In genomic region chr18:27540126-27540525, GRCh38 we compare ENCODE assay signal across 29 cellular contexts.
DNase-seq lines count a peak whose midpoint lies in the region; ATAC-seq and TF ChIP-seq lines count a peak whose summit lies in the region.
"Had no signal": no experiment of that assay in that cellular context is flagged by ENCODE, and none has a peak within 500 bp of the region (broad histone marks: within the 10 kb centered on the region; RNA-seq: fewer than 3 reads in every experiment).

No MANE protein-coding gene starts in this region.

- no peak overlapping the region for H2BK5ac ChIP-seq in mesenchymal stem cell (ENCODE audit: low read depth, low read length, poor library complexity, severe bottlenecking)

- H2BK12ac ChIP-seq in mesenchymal stem cell (ENCODE audit: low read length in 2 of 2) = no peak overlapping the region

- no peak overlapping the region for H2AK5ac ChIP-seq in mesenchymal stem cell (ENCODE audit: low read length, severe bottlenecking)

- H2BK120ac ChIP-seq in mesenchymal stem cell (ENCODE audit: low read depth, low read length) = no peak overlapping the region

- no peak overlapping the region for H3K23ac ChIP-seq in mesenchymal stem cell (ENCODE audit: low read length in 2 of 2)

- no peak overlapping the region for H4K8ac ChIP-seq in mesenchymal stem cell (ENCODE audit: low read length)

- no peak overlapping the region for H3K14ac ChIP-seq in mesenchymal stem cell (ENCODE audit: low read length in 2 of 2)

- CTCF ChIA-PET in MCF 10A (lab: Yijun Ruan, JAX) = interaction anchor here (0.8 to 1.2 kb wide), 2 partner anchors 40 to 177 kb away, joined by 3 read pairs; no protein-coding TSS in a partner anchor

- H3K9me3 Mint-ChIP-seq in MCF 10A (ENCODE audit: unreplicated experiment) = no peaks in the 10 kb centered on the region
- H3K9me3 Mint-ChIP-seq: activated CD4-positive, alpha-beta memory T cell treated with anti-CD3 and anti-CD28 coated beads, Interleukin-2, amount 10 ng/mL, durations not matched to agents 7 days and 5 days; brain had no signal

- peak; percentile 13 for DNase-seq in H7
- DNase-seq in epithelial cell of proximal tubule (ENCODE audit: low read depth) = peak; percentile 36
- no peak for DNase-seq in mesenchymal stem cell
- peak; percentile 37 for DNase-seq in retina
- no peak for DNase-seq in MCF 10A (ENCODE audit: unreplicated experiment)
- DNase-seq in head of caudate nucleus = no peak
- DNase-seq: activated CD4-positive, alpha-beta memory T cell treated with anti-CD3 and anti-CD28 coated beads, Interleukin-2, amount 10 ng/mL, durations not matched to agents 7 days and 5 days; activated CD4-positive, alpha-beta T cell treated with anti-CD3 and anti-CD28 coated beads for 1 hour; activated CD8-positive, alpha-beta memory T cell treated with anti-CD3 and anti-CD28 coated beads, Interleukin-2, amount 50 U/mL, for 4 hours; activated naive CD4-positive, alpha-beta T cell; CD8-positive, alpha-beta T cell; cerebellar nuclear complex; hippocampal formation; left ventricle myocardium superior; NCI-H1048; NCI-H187; NCI-H2171 treated with DMSO at 0.1 percent for 48 hours; NCI-H510A; right cardiac atrium; SIG-M5; stimulated activated CD8-positive, alpha-beta memory T cell treated with anti-CD3 and anti-CD28 coated beads, Interleukin-4, amount 100 ng/mL, for 48 hours; stimulated activated naive CD8-positive, alpha-beta T cell treated with anti-CD3 and anti-CD28 coated beads, Interleukin-15, amount 100 ng/mL, for 72 hours; thyroid gland had no signal

- H3K4ac ChIP-seq in mesenchymal stem cell (ENCODE audit: low read depth in 1 of 2, low read length in 2 of 2) = no peak overlapping the region

- H3K9ac ChIP-seq in mesenchymal stem cell (ENCODE audit: low read length) = no peak overlapping the region

- H2AFZ ChIP-seq in mesenchymal stem cell (ENCODE audit: low read depth, low read length) = no peak overlapping the region

- no peak overlapping the region for H3K4me2 ChIP-seq in mesenchymal stem cell (ENCODE audit: low read length, poor library complexity, severe bottlenecking)

- H3K4me3 ChIP-seq in H7 (ENCODE audit: insufficient read depth, low read depth, low read length) (no peak overlapping the region), epithelial cell of proximal tubule (ENCODE audit: low read depth, low read length) (no peak overlapping the region), mesenchymal stem cell (ENCODE audit: insufficient read depth in 1 of 2, low read depth in 1 of 2, low read length in 2 of 2) (no peak overlapping the region)
- H3K4me3 ChIP-seq: thyroid gland had no signal

- no peaks in the 10 kb centered on the region for H3K36me3 Mint-ChIP-seq in MCF 10A (ENCODE audit: insufficient read depth, unreplicated experiment)
- H3K36me3 Mint-ChIP-seq: brain; CD8-positive, alpha-beta T cell; IgD-negative memory B cell had no signal

- peaks cover 3% of the 10 kb centered on the region for H3K4me1 ChIP-seq in mesenchymal stem cell (ENCODE audit: control insufficient read depth, insufficient read depth, low read depth, low read length)
- H3K4me1 ChIP-seq: thyroid gland had no signal

- no peak overlapping the region for H2BK15ac ChIP-seq in mesenchymal stem cell (ENCODE audit: low read depth, poor library complexity, severe bottlenecking)

- 0% methylated on average over 5 of the region's 6 CpGs for WGBS in mesenchymal stem cell

- H3K9me3 ChIP-seq in mesenchymal stem cell (ENCODE audit: control insufficient read depth, low read length) = no peaks in the 10 kb centered on the region
- H3K9me3 ChIP-seq: thyroid gland had no signal

- no peak overlapping the region for H4K91ac ChIP-seq in mesenchymal stem cell (ENCODE audit: low read length)

- no peaks in the 10 kb centered on the region for H3K4me1 Mint-ChIP-seq in MCF 10A (ENCODE audit: insufficient read depth, unreplicated experiment)
- H3K4me1 Mint-ChIP-seq: activated CD4-positive, alpha-beta memory T cell treated with anti-CD3 and anti-CD28 coated beads, Interleukin-2, amount 10 ng/mL, durations not matched to agents 7 days and 5 days; B cell; IgD-negative memory B cell; stimulated activated naive CD8-positive, alpha-beta T cell treated with anti-CD3 and anti-CD28 coated beads, Interleukin-15, amount 100 ng/mL, for 72 hours had no signal

- no peak for TF ChIP-seq CTCF in epithelial cell of proximal tubule (conservative IDR thresholded peaks at IDR 0.05; ENCODE audit: low read depth, low read length)
- TF ChIP-seq CTCF in MCF 10A (IDR thresholded peaks at IDR 0.05; ENCODE audit: unreplicated experiment) = no peak

- POLR2A ChIA-PET in MCF 10A (lab: Yijun Ruan, JAX) = interaction anchor here (0.7 kb wide), 1 partner anchor 127 kb away, joined by 3 read pairs; no protein-coding TSS in a partner anchor

- H3K27me3 ChIP-seq in H7 (ENCODE audit: control insufficient read depth, insufficient read depth, low read length) = no peaks in the 10 kb centered on the region
- no peaks in the 10 kb centered on the region for H3K27me3 ChIP-seq in mesenchymal stem cell (ENCODE audit: control insufficient read depth in 1 of 2, insufficient read depth in 1 of 2, low read length in 2 of 2)
- H3K27me3 ChIP-seq: thyroid gland had no signal

- intact Hi-C loops in MCF 10A (cut with micrococcal nuclease) = no loop called here
- intact Hi-C loops in head of caudate nucleus (cut with DNase I) = no loop called here

- peaks cover 19% of the 10 kb centered on the region for H3K27me3 Mint-ChIP-seq in MCF 10A (ENCODE audit: insufficient read depth, unreplicated experiment)
- H3K27me3 Mint-ChIP-seq: activated CD4-positive, alpha-beta memory T cell treated with anti-CD3 and anti-CD28 coated beads, Interleukin-2, amount 10 ng/mL, durations not matched to agents 7 days and 5 days; B cell; brain; IgD-negative memory B cell; stimulated activated naive CD8-positive, alpha-beta T cell treated with anti-CD3 and anti-CD28 coated beads, Interleukin-15, amount 100 ng/mL, for 72 hours had no signal

- H3K4me3 Mint-ChIP-seq in MCF 10A (ENCODE audit: unreplicated experiment) = no peak overlapping the region
- H3K4me3 Mint-ChIP-seq: activated CD4-positive, alpha-beta memory T cell treated with anti-CD3 and anti-CD28 coated beads, Interleukin-2, amount 10 ng/mL, durations not matched to agents 7 days and 5 days; B cell; CD8-positive, alpha-beta T cell; IgD-negative memory B cell; stimulated activated naive CD8-positive, alpha-beta T cell treated with anti-CD3 and anti-CD28 coated beads, Interleukin-15, amount 100 ng/mL, for 72 hours had no signal

- no peak overlapping the region for H3K27ac Mint-ChIP-seq in MCF 10A (ENCODE audit: low read depth, unreplicated experiment)
- H3K27ac Mint-ChIP-seq: activated CD4-positive, alpha-beta memory T cell treated with anti-CD3 and anti-CD28 coated beads, Interleukin-2, amount 10 ng/mL, durations not matched to agents 7 days and 5 days; B cell; CD8-positive, alpha-beta T cell; IgD-negative memory B cell; stimulated activated naive CD8-positive, alpha-beta T cell treated with anti-CD3 and anti-CD28 coated beads, Interleukin-15, amount 100 ng/mL, for 72 hours had no signal

- H3K79me1 ChIP-seq in mesenchymal stem cell (replicated peaks; ENCODE audit: low read length, poor library complexity, severe bottlenecking) = no peaks in the 10 kb centered on the region

- BruUV-seq in MCF 10A (replicated peaks; lab: Mats Ljungman, UMichigan) = no TSS peak

- ATAC-seq in GM18520 (IDR thresholded peaks at IDR 0.05; ENCODE audit: unreplicated experiment) = no peak
- no peak for ATAC-seq in HG03378 (IDR thresholded peaks at IDR 0.05; ENCODE audit: unreplicated experiment)
- ATAC-seq: CD8-positive, alpha-beta T cell; HCT116; left ventricle myocardium superior; right cardiac atrium; stimulated activated naive CD8-positive, alpha-beta T cell treated with anti-CD3 and anti-CD28 coated beads, Interleukin-15, amount 100 ng/mL, for 72 hours had no signal

- H3K27ac ChIP-seq in mesenchymal stem cell (ENCODE audit: low read length, poor library complexity, severe bottlenecking) = peak overlapping the region; percentile 12
- H3K27ac ChIP-seq: thyroid gland had no signal

- no peaks in the 10 kb centered on the region for H3K36me3 ChIP-seq in H7 (replicated peaks; ENCODE audit: control insufficient read depth, insufficient read depth, low read length)
- no peaks in the 10 kb centered on the region for H3K36me3 ChIP-seq in mesenchymal stem cell (ENCODE audit: control insufficient read depth in 1 of 2, insufficient read depth in 2 of 2, low read depth in 1 of 2, low read length in 2 of 2)
- H3K36me3 ChIP-seq: thyroid gland had no signal

- no peak overlapping the region for H3K18ac ChIP-seq in mesenchymal stem cell (ENCODE audit: low read depth in 1 of 2, low read length in 2 of 2)

Comparison
In these comparisons a context has a peak if more than half of its experiments do, and no peak if none do; other contexts are left out.
1. DNase-seq: peak in H7 (single experiment), epithelial cell of proximal tubule (single experiment) and retina (single experiment); none in mesenchymal stem cell (single experiment), MCF 10A (single experiment) and head of caudate nucleus (0 of 42).